ENCODE assay signal across 34 cellular contexts in genomic region chr5:126398791-126399190, GRCh38.
"Had no signal": no experiment of that assay in that cellular context is flagged by ENCODE, and none has a peak within 500 bp of the region (broad histone marks: within the 10 kb centered on the region; RNA-seq: fewer than 3 reads in every experiment).

No MANE protein-coding gene starts in this region.

- DNase-seq: activated CD4-positive, alpha-beta T cell treated with anti-CD3 and anti-CD28 coated beads, Interleukin-2, amount 10 ng/mL, durations not matched to agents 24 days and 14 days; activated CD4-positive, alpha-beta T cell treated with anti-CD3 and anti-CD28 coated beads, Interleukin-2, amount 50 U/mL, for 4 hours; activated CD8-positive, alpha-beta T cell treated with anti-CD3 and anti-CD28 coated beads, Interleukin-2, amount 10 ng/mL, durations not matched to agents 7 days and 5 days; activated effector memory CD4-positive, alpha-beta T cell treated with Interleukin-2 at 50 U/mL for 16 hours; activated naive CD4-positive, alpha-beta T cell treated with anti-CD3 and anti-CD28 coated beads, Interleukin-2, amount 10 ng/mL, durations not matched to agents 7 days and 5 days; activated naive CD8-positive, alpha-beta T cell treated with anti-CD3 and anti-CD28 coated beads, Interleukin-2, amount 50 U/mL, for 24 hours; activated T-cell treated with anti-CD3 and anti-CD28 coated beads, Interleukin-2, amount 50 U/mL, for 4 hours; amniotic stem cell; aorta; Kasumi-1; MM.1S; NCI-H1092 treated with DMSO at 0.1 percent for 48 hours; NCI-H1417; NCI-H146; NCI-H187; NCI-H2029 treated with DMSO at 0.1 percent for 48 hours; NCI-H2107; NCI-H2171; NCI-H510A; NCI-H526; NCI-H748 treated with DMSO at 0.1 percent for 48 hours; NK-92 treated with Interleukin-12 subunit alpha and Interleukin-12 subunit beta, amount 100 ng/mL, for 24 hours; PC-3; Peyer's patch; RPMI8226; SHP77 treated with DMSO at 0.1 percent for 48 hours; SK-N-SH had no signal

- H3K4me1 Mint-ChIP-seq: activated CD4-positive, alpha-beta T cell treated with anti-CD3 and anti-CD28 coated beads, Interleukin-2, amount 10 ng/mL, durations not matched to agents 24 days and 14 days; activated naive CD4-positive, alpha-beta T cell treated with anti-CD3 and anti-CD28 coated beads, Interleukin-2, amount 10 ng/mL, durations not matched to agents 7 days and 5 days; activated naive CD8-positive, alpha-beta T cell treated with anti-CD3 and anti-CD28 coated beads, Interleukin-2, amount 50 U/mL, for 24 hours; central memory CD8-positive, alpha-beta T cell had no signal

- H3K27ac ChIP-seq: cardiac muscle cell, Peyer's patch, SJSA1 had no signal

- H3K27me3 Mint-ChIP-seq: activated naive CD8-positive, alpha-beta T cell; activated naive CD8-positive, alpha-beta T cell treated with anti-CD3 and anti-CD28 coated beads, Interleukin-2, amount 50 U/mL, for 24 hours had no signal

- H3K27ac Mint-ChIP-seq: activated CD4-positive, alpha-beta T cell treated with anti-CD3 and anti-CD28 coated beads, Interleukin-2, amount 10 ng/mL, durations not matched to agents 24 days and 14 days; activated CD8-positive, alpha-beta T cell treated with anti-CD3 and anti-CD28 coated beads, Interleukin-2, amount 10 ng/mL, durations not matched to agents 7 days and 5 days; activated naive CD4-positive, alpha-beta T cell treated with anti-CD3 and anti-CD28 coated beads, Interleukin-2, amount 10 ng/mL, durations not matched to agents 7 days and 5 days; activated naive CD8-positive, alpha-beta T cell; activated naive CD8-positive, alpha-beta T cell treated with anti-CD3 and anti-CD28 coated beads, Interleukin-2, amount 50 U/mL, for 24 hours; T-helper 1 cell treated with Interleukin-12 subunit alpha and Interleukin-12 subunit beta and Interleukin-4 antibody, amounts not matched to agents 30 μg/mL and 1 μg/mL, for 36 hours; T-helper 2 cell treated with Interferon-gamma antibody and Interleukin-4, amounts not matched to agents 5 μg/mL and 100 μg/mL, for 36 hours had no signal

- H3K4me2 ChIP-seq: SK-N-SH had no signal

- H3K36me3 Mint-ChIP-seq: activated naive CD4-positive, alpha-beta T cell treated with anti-CD3 and anti-CD28 coated beads, Interleukin-2, amount 10 ng/mL, durations not matched to agents 7 days and 5 days had no signal

- H3K36me3 ChIP-seq: cardiac muscle cell, Peyer's patch, SJSA1 had no signal

- H3K4me3 ChIP-seq: cardiac muscle cell, Peyer's patch, SJSA1 had no signal

- H3K9ac ChIP-seq: SK-N-SH had no signal

- H3K4me3 Mint-ChIP-seq: activated CD4-positive, alpha-beta T cell treated with anti-CD3 and anti-CD28 coated beads, Interleukin-2, amount 10 ng/mL, durations not matched to agents 24 days and 14 days; activated CD8-positive, alpha-beta T cell treated with anti-CD3 and anti-CD28 coated beads, Interleukin-2, amount 10 ng/mL, durations not matched to agents 7 days and 5 days; activated naive CD4-positive, alpha-beta T cell treated with anti-CD3 and anti-CD28 coated beads, Interleukin-2, amount 10 ng/mL, durations not matched to agents 7 days and 5 days; activated naive CD8-positive, alpha-beta T cell; activated naive CD8-positive, alpha-beta T cell treated with anti-CD3 and anti-CD28 coated beads, Interleukin-2, amount 50 U/mL, for 24 hours; activated T-cell treated with anti-CD3 and anti-CD28 coated beads, Interleukin-2, amount 50 U/mL, for 4 hours; central memory CD8-positive, alpha-beta T cell; T-helper 1 cell treated with Interleukin-12 subunit alpha and Interleukin-12 subunit beta and Interleukin-4 antibody, amounts not matched to agents 30 μg/mL and 1 μg/mL, for 36 hours; T-helper 2 cell treated with Interferon-gamma antibody and Interleukin-4, amounts not matched to agents 5 μg/mL and 100 μg/mL, for 36 hours had no signal

- FAIRE-seq: TTC549 had no signal

- H3K27me3 ChIP-seq: cardiac muscle cell, Peyer's patch, SJSA1 had no signal
